Comparison of ENCODE assay signal across 27 cellular contexts in the genomic region with DNA sequence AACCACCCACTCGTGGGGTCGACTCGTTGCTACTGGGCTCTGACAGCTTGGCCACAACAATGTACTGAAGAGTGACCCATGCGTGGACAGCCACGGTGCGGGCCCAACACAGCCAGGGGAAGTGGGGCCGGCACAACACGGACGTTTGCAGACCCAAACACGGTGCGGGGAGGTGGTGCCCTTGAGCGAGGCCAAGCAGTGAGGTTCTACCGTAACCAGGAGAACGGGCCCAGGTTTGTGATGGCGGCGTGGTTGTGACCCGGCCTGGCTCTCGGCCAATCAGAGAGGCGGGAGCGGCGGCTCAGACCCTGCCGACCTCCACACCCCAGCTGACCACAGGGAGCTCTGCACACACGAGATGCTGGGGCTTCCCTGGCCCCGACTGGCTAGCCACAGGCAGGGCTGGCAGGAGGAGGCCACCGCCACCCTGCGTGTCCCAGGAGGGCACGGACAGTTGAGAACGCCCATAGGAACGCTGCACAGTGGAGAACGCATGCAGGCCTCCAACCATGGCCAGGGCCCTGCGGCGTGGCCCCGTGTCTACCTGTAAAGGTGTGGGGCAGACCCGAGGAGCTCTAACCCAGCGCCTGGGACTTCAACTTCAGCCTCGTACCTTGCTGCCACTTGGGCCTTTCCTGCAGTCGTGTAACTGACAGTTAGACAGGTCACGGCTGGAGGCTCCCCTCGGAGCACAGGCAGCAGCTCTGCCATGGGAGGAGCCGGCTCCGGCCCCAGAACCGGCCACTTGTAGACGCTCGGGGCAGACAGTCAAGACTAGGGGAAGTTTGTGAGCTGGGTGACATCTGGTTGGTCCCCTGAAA. TPM values are rescaled to one million over a fixed set of nuclear protein-coding genes. Genes with fewer than 3 reads are reported as not detected.
DNase-seq lines count a peak whose midpoint lies in the region; ATAC-seq, FAIRE-seq and TF ChIP-seq lines count a peak whose summit lies in the region.
"Had no signal": no experiment of that assay in that cellular context is flagged by ENCODE, and none has a peak within 500 bp of the region (broad histone marks: within the 10 kb centered on the region; RNA-seq: fewer than 3 reads in every experiment).

No MANE protein-coding gene starts in this region.

- TF ChIP-seq POLR2A in Peyer's patch (IDR thresholded peaks at IDR 0.05) (no peak), prostate gland (IDR thresholded peaks at IDR 0.05) (no peak), gastroesophageal sphincter (IDR thresholded peaks at IDR 0.05) (no peak)

- H3K4me3 ChIP-seq in BLaER1 (no peak overlapping the region), Peyer's patch (no peak overlapping the region), pancreas (no peak overlapping the region), prostate gland (no peak overlapping the region), gastroesophageal sphincter (no peak overlapping the region)
- H3K4me3 ChIP-seq: MG63, skin epidermis, suprapubic skin had no signal

- TF ChIP-seq CTCF in Peyer's patch (IDR thresholded peaks at IDR 0.05), result no peak
- TF ChIP-seq CTCF in pancreas (IDR thresholded peaks at IDR 0.05), result no peak
- TF ChIP-seq CTCF in prostate gland (IDR thresholded peaks at IDR 0.05), result no peak
- TF ChIP-seq CTCF in gastroesophageal sphincter (IDR thresholded peaks at IDR 0.05), result no peak

- H3K27ac ChIP-seq in BLaER1, result peak overlapping the region; percentile 68
- H3K27ac ChIP-seq in Peyer's patch, result no peak overlapping the region
- H3K27ac ChIP-seq in pancreas, result peak overlapping the region in 3 of 4 donors; percentile 79 to 83 (median 80)
- no peak overlapping the region for H3K27ac ChIP-seq in prostate gland
- H3K27ac ChIP-seq in gastroesophageal sphincter, result no peak overlapping the region
- H3K27ac ChIP-seq: suprapubic skin had no signal

- H3K4me2 ChIP-seq in BLaER1, result peak overlapping the region; percentile 90

- no peak for TF ChIP-seq EP300 in gastroesophageal sphincter (IDR thresholded peaks at IDR 0.05)

- DNase-seq in Peyer's patch (peak in 2 of 3 donors; percentile 36 to 40), left cardiac atrium (peak; percentile 13), pancreas (peak in 5 of 6 donors; percentile 9 to 78 (median 45)), putamen (ENCODE audit: low spot score) (no peak), prostate gland (ENCODE audit: low spot score) (no peak), NCI-H2171 (lab: John Stamatoyannopoulos, UW) (no peak)
- DNase-seq: activated B cell treated with CpG ODN at 0.5 μM for 24 hours; activated CD8-positive, alpha-beta T cell treated with anti-CD3 and anti-CD28 coated beads for 36 hours; activated T-cell treated with anti-CD3 and anti-CD28 coated beads, Interleukin-2, amount 50 U/mL, for 1 hour; CD4-positive, alpha-beta T cell; erythroblast; foreskin melanocyte; islet precursor cell; mammary epithelial cell; MG63; NCI-H1436; NCI-H524; stimulated activated CD4-positive, alpha-beta T cell treated with anti-CD3 and anti-CD28 coated beads, Interleukin-2, amount 100 ng/mL, for 24 hours had no signal

- H3K9me3 ChIP-seq in BLaER1 (no peaks in the 10 kb centered on the region), Peyer's patch (no peaks in the 10 kb centered on the region), pancreas (no peaks in the 10 kb centered on the region), prostate gland (no peaks in the 10 kb centered on the region), gastroesophageal sphincter (no peaks in the 10 kb centered on the region)
- H3K9me3 ChIP-seq: MG63, suprapubic skin had no signal

- H4K20me1 ChIP-seq in BLaER1, result peaks cover 100% of the 10 kb centered on the region

- no peak for FAIRE-seq in pancreas (lab: Jason Lieb, UNC)
- FAIRE-seq: astrocyte, GM18507, H54 had no signal

- peak overlapping the region; percentile 63 for H3K9ac ChIP-seq in BLaER1

- intact Hi-C loops in left cardiac atrium (cut with DNase I) (no loop called here), pancreas (cut with DNase I) (no loop called here), prostate gland (cut with DNase I) (no loop called here)

- H3K27me3 ChIP-seq in BLaER1 (no peaks in the 10 kb centered on the region), Peyer's patch (no peaks in the 10 kb centered on the region), pancreas (no peaks in the 10 kb centered on the region), prostate gland (replicated peaks; ENCODE audit: insufficient read depth) (no peaks in the 10 kb centered on the region), gastroesophageal sphincter (no peaks in the 10 kb centered on the region)
- H3K27me3 ChIP-seq: MG63, suprapubic skin had no signal

- WGBS in pancreas, 2 donors, result 86 to 88% methylated on average over 44 of the region's 44 CpGs
- WGBS in prostate gland, result 83% methylated on average over 44 of the region's 44 CpGs
- 100% methylated on average over 1 of the region's 44 CpGs; no CpG with 5 or more reads in 1 of the 2 donors for WGBS in gastroesophageal sphincter (ENCODE audit: low coverage in 1 of 2), 2 donors

- ATAC-seq in left cardiac atrium (no peak), pancreas (no peak), gastroesophageal sphincter (no peak)
- ATAC-seq: activated CD8-positive, alpha-beta T cell treated with anti-CD3 and anti-CD28 coated beads for 36 hours; activated naive CD4-positive, alpha-beta T cell treated with anti-CD3 and anti-CD28 coated beads, Interleukin-2, amount 50 U/mL, for 72 hours; stimulated activated memory B cell treated with anti-CD40 and anti-IgM and Interleukin-4, amounts not matched to agents 10 μg/mL and 1 μg/mL and 100 μg/mL, for 72 hours had no signal

- H3K4me1 ChIP-seq in BLaER1 (peaks cover 72% of the 10 kb centered on the region), Peyer's patch (peaks cover 4 to 63% (median 9%) of the 10 kb centered on the region in 4 donors), pancreas (peaks cover 38 to 50% (median 40%) of the 10 kb centered on the region in 3 donors), prostate gland (replicated peaks) (peaks cover 34% of the 10 kb centered on the region), gastroesophageal sphincter (peaks cover 6 to 67% (median 28%) of the 10 kb centered on the region in 3 donors)

- H3K36me3 ChIP-seq in BLaER1 (peaks cover 67% of the 10 kb centered on the region), Peyer's patch (peaks cover 0 to 42% (median 0%) of the 10 kb centered on the region in 3 donors), pancreas (peaks cover 3 to 32% (median 27%) of the 10 kb centered on the region in 3 donors), prostate gland (peaks cover 4 to 12% of the 10 kb centered on the region in 2 donors), gastroesophageal sphincter (peaks cover 0 to 57% of the 10 kb centered on the region in 2 donors)

RNA-seq across cellular contexts. Expression of a gene that starts 13.7 kb away (rescaled TPM):
- total RNA-seq in Peyer's patch (10 to 100 TPM; 16.3 to 57.8 (median 35.0) TPM), left cardiac atrium (10 to 100 TPM; 25.5 to 28.0 TPM), pancreas (10 to 100 TPM; 14.4 to 36.3 (median 17.2) TPM), prostate gland (10 to 100 TPM; 31.8 to 44.3 TPM), gastroesophageal sphincter (10 to 100 TPM; 22.2 to 38.9 (median 27.2) TPM)
- polyA plus RNA-seq in pancreas, result 1 to 10 TPM; 8.8 to 9.0 TPM

RNA-seq across cellular contexts. Expression of a gene that starts 28.9 kb away (rescaled TPM):
- total RNA-seq in Peyer's patch (10 to 100 TPM in 1 of 4 donors, 1 to 10 TPM in 3; 1.4 to 11.6 (median 2.3) TPM), left cardiac atrium (1 to 10 TPM; 7.0 to 7.9 TPM), pancreas (10 to 100 TPM in 1 of 6 donors, 1 to 10 TPM in 5; 6.0 to 12.5 (median 7.3) TPM), prostate gland (10 to 100 TPM; 16.2 to 30.1 TPM), gastroesophageal sphincter (10 to 100 TPM; 15.3 to 39.0 (median 21.7) TPM)
- polyA plus RNA-seq in pancreas, result 1 to 10 TPM; 4.8 to 9.8 TPM

Comparison
In these comparisons a context has a peak if more than half of its experiments do, and no peak if none do; other contexts are left out.
1. H3K27ac ChIP-seq: peak in BLaER1 (single experiment) and pancreas (3 of 4); none in Peyer's patch (0 of 4), prostate gland (0 of 2) and gastroesophageal sphincter (0 of 4).
2. DNase-seq: peak in Peyer's patch (2 of 3), left cardiac atrium (single experiment) and pancreas (5 of 6); none in putamen (single experiment), prostate gland (single experiment) and NCI-H2171 (single experiment).